9 cellular contexts compared by ENCODE assay signal in genomic region chr9:127973169-127974001, GRCh38. TPM values are rescaled to one million over a fixed set of nuclear protein-coding genes. Genes with fewer than 3 reads are reported as not detected.
DNase-seq lines count a peak whose midpoint lies in the region; ATAC-seq lines count a peak whose summit lies in the region.
"Had no signal": no experiment of that assay in that cellular context is flagged by ENCODE, and none has a peak within 500 bp of the region (broad histone marks: within the 10 kb centered on the region; RNA-seq: fewer than 3 reads in every experiment).

No MANE protein-coding gene starts in this region.

- H3K27ac Mint-ChIP-seq in T-helper 2 cell treated with Interferon-gamma antibody and Interleukin-4, amounts not matched to agents 5 μg/mL and 100 μg/mL, for 36 hours = peak overlapping the region; percentile 97

- no peaks in the 10 kb centered on the region for H3K27me3 Mint-ChIP-seq in T-helper 2 cell treated with Interferon-gamma antibody and Interleukin-4, amounts not matched to agents 5 μg/mL and 100 μg/mL, for 36 hours (ENCODE audit: low read depth)

- peak; percentile 76 for ATAC-seq in left lobe of liver

- H3K9me3 Mint-ChIP-seq in T-helper 2 cell treated with Interferon-gamma antibody and Interleukin-4, amounts not matched to agents 5 μg/mL and 100 μg/mL, for 36 hours = no peaks in the 10 kb centered on the region

- H3K36me3 Mint-ChIP-seq in T-helper 2 cell treated with Interferon-gamma antibody and Interleukin-4, amounts not matched to agents 5 μg/mL and 100 μg/mL, for 36 hours (ENCODE audit: low read depth) = peaks cover 89% of the 10 kb centered on the region

- peak overlapping the region; percentile 96 for H3K4me3 Mint-ChIP-seq in T-helper 2 cell treated with Interferon-gamma antibody and Interleukin-4, amounts not matched to agents 5 μg/mL and 100 μg/mL, for 36 hours

- peaks cover 77% of the 10 kb centered on the region for H3K4me1 Mint-ChIP-seq in T-helper 2 cell treated with Interferon-gamma antibody and Interleukin-4, amounts not matched to agents 5 μg/mL and 100 μg/mL, for 36 hours (ENCODE audit: low read depth)

- H3K27ac ChIP-seq in temporal lobe (ENCODE audit: low read depth, low read length) = peak overlapping the region; percentile 99

- no peak for DNase-seq in T-helper 2 cell treated with Interferon-gamma antibody and Interleukin-4, amounts not matched to agents 5 μg/mL and 100 μg/mL, for 36 hours (ENCODE audit: low spot score)
- DNase-seq in T-helper 2 cell = no peak
- DNase-seq in activated naive CD4-positive, alpha-beta T cell treated with anti-CD3 and anti-CD28 coated beads, Interleukin-2, amount 50 U/mL, for 16 hours = peak; percentile 18
- DNase-seq in left lobe of liver (ENCODE audit: low spot score) = peak; percentile 96
- DNase-seq in NCI-H446 (lab: John Stamatoyannopoulos, UW) = no peak
- DNase-seq in HuH-7 (ENCODE audit: low spot score) = no peak
- DNase-seq in stimulated activated CD4-positive, alpha-beta T cell treated with anti-CD3 and anti-CD28 coated beads, Interleukin-4, amount 100 ng/mL, for 4 hours = no peak
- DNase-seq: NCI-H187 had no signal

RNA-seq across cellular contexts. Expression of gene EEIG1, which starts 7.4 kb away (rescaled TPM):
- total RNA-seq in left lobe of liver (42.5 TPM), temporal lobe (5.2 TPM)

RNA-seq across cellular contexts. Expression of gene DPM2, which starts 35.7 kb away (rescaled TPM):
- 12.4 TPM for total RNA-seq in left lobe of liver
- 10.1 TPM for total RNA-seq in temporal lobe

RNA-seq across cellular contexts. Expression of gene PIP5KL1, which starts 42.8 kb away (rescaled TPM):
- total RNA-seq in left lobe of liver = 0.40 TPM
- total RNA-seq in temporal lobe = 1.2 TPM

RNA-seq across cellular contexts. Expression of gene ST6GALNAC4, which starts 56.5 kb away (rescaled TPM):
- total RNA-seq in left lobe of liver (5.9 TPM), temporal lobe (7.4 TPM)

Comparison
In these comparisons a context has a peak if more than half of its experiments do, and no peak if none do; other contexts are left out.
1. DNase-seq: peak in activated naive CD4-positive, alpha-beta T cell treated with anti-CD3 and anti-CD28 coated beads, Interleukin-2, amount 50 U/mL, for 16 hours (single experiment) and left lobe of liver (single experiment); none in T-helper 2 cell treated with Interferon-gamma antibody and Interleukin-4, amounts not matched to agents 5 μg/mL and 100 μg/mL, for 36 hours (single experiment), T-helper 2 cell (0 of 5), NCI-H446 (0 of 2), HuH-7 (single experiment) and stimulated activated CD4-positive, alpha-beta T cell treated with anti-CD3 and anti-CD28 coated beads, Interleukin-4, amount 100 ng/mL, for 4 hours (0 of 2).